Comparison of ENCODE assay signal across 27 cellular contexts in the genomic region with DNA sequence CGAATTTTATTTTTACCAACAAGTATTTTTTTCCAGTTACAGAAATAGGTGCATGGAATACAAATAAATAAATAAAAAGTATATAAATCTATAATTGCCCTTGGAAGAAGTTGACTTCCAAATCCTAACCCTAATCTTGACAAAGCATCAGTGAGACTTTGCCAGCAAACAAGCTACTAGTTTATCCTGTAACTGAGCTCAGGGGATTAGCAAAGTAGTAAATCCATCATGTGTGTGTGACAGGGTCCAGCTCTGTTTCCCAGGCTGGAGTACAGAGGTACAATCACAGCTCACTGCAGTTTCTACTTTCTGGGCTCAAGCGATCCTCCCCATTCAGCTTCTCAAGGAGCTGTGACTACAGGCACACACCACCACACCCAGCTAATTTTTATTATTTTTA.
"Had no signal": no experiment of that assay in that cellular context is flagged by ENCODE, and none has a peak within 500 bp of the region (broad histone marks: within the 10 kb centered on the region; RNA-seq: fewer than 3 reads in every experiment).

No MANE protein-coding gene starts in this region.

- H3K36me3 ChIP-seq: adrenal gland, ascending aorta, breast epithelium, cardiac muscle cell, colonic mucosa, esophagus muscularis mucosa, gastrocnemius medialis had no signal

- H3K4me3 ChIP-seq: adrenal gland, ascending aorta, breast epithelium, cardiac muscle cell, colonic mucosa, esophagus muscularis mucosa, gastrocnemius medialis had no signal

- H3K9me3 ChIP-seq: adrenal gland, ascending aorta, breast epithelium, colonic mucosa, esophagus muscularis mucosa, gastrocnemius medialis had no signal

- H3K27me3 ChIP-seq: adrenal gland, ascending aorta, breast epithelium, cardiac muscle cell, colonic mucosa, esophagus muscularis mucosa, foreskin keratinocyte, gastrocnemius medialis had no signal

- H3K4me1 ChIP-seq: adrenal gland, ascending aorta, breast epithelium, colonic mucosa, esophagus muscularis mucosa, foreskin keratinocyte, gastrocnemius medialis had no signal

- ATAC-seq: activated CD8-positive, alpha-beta memory T cell treated with anti-CD3 and anti-CD28 coated beads, Interleukin-2, amount 10 ng/mL, durations not matched to agents 7 days and 5 days; activated CD8-positive, alpha-beta T cell treated with anti-CD3 and anti-CD28 coated beads, Interleukin-2, amount 10 ng/mL, durations not matched to agents 7 days and 5 days; activated naive CD8-positive, alpha-beta T cell treated with anti-CD3 and anti-CD28 coated beads, Interleukin-2, amount 50 U/mL, for 24 hours; effector memory CD8-positive, alpha-beta T cell; foreskin keratinocyte; gastrocnemius medialis; WTC11 had no signal

- DNase-seq: activated CD4-positive, alpha-beta memory T cell treated with anti-CD3 and anti-CD28 coated beads for 36 hours; activated CD4-positive, alpha-beta T cell treated with anti-CD3 and anti-CD28 coated beads, Interleukin-2, amount 10 ng/mL, durations not matched to agents 24 days and 14 days; activated CD8-positive, alpha-beta memory T cell treated with anti-CD3 and anti-CD28 coated beads, Interleukin-2, amount 10 ng/mL, durations not matched to agents 7 days and 5 days; activated CD8-positive, alpha-beta memory T cell treated with anti-CD3 and anti-CD28 coated beads, Interleukin-2, amount 50 U/mL, for 4 hours; activated CD8-positive, alpha-beta T cell treated with anti-CD3 and anti-CD28 coated beads, Interleukin-2, amount 10 ng/mL, durations not matched to agents 7 days and 5 days; activated effector memory CD4-positive, alpha-beta T cell treated with anti-CD3 and anti-CD28 coated beads, Interleukin-2, amount 50 U/mL, for 16 hours; activated naive CD4-positive, alpha-beta T cell treated with anti-CD3 and anti-CD28 coated beads for 36 hours; activated naive CD8-positive, alpha-beta T cell treated with anti-CD3 and anti-CD28 coated beads for 36 hours; activated naive CD8-positive, alpha-beta T cell treated with anti-CD3 and anti-CD28 coated beads, Interleukin-2, amount 50 U/mL, for 24 hours; activated T-cell treated with anti-CD3 and anti-CD28 coated beads, Interleukin-2, amount 50 U/mL, for 1 hour; activated T-cell treated with anti-CD3 and anti-CD28 coated beads, Interleukin-2, amount 50 U/mL, for 48 hours; adrenal gland; amygdala; central memory CD4-positive, alpha-beta T cell; cerebellar nuclear complex; colonic mucosa; effector CD4-positive, alpha-beta T cell; effector memory CD8-positive, alpha-beta T cell; erythroblast; foreskin keratinocyte; gastrocnemius medialis; T-helper 2 cell had no signal

- H3K27ac ChIP-seq: adrenal gland, ascending aorta, breast epithelium, cardiac muscle cell, colonic mucosa, esophagus muscularis mucosa, foreskin keratinocyte, gastrocnemius medialis had no signal
